1 cellular context compared by ENCODE assay signal in the genomic region with DNA sequence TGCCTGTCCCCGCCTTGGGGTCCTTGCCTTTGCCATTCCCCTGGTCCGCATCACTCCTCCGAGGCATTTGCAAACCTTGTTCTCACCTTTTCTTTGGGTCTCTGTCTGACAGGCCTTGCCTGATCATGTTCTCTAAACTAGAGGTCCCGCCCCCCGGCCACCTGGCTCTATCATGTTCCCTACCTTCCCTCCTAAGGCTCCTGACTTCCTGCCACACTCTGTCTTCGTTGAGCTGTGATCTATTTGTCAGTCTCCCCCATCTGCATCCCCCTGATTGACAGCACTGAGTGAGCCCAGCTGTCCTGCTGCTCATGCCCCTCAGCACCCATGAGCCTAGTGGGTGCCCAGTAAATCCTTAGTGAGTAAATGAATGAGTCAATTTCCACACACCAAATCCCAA.
TF ChIP-seq lines count a peak whose summit lies in the region.

No MANE protein-coding gene starts in this region.

TF ChIP-seq in H1, 55 proteins besides CTCF, POLR2A, EP300 and RAD21:
- TF ChIP-seq SIN3A (conservative IDR thresholded peaks at IDR 0.05 in 1 of 2, IDR thresholded peaks at IDR 0.05 in 1 of 2; ENCODE audit: low read depth in 1 of 2, low read length in 2 of 2), result no peak
- TF ChIP-seq, protein P1, sequence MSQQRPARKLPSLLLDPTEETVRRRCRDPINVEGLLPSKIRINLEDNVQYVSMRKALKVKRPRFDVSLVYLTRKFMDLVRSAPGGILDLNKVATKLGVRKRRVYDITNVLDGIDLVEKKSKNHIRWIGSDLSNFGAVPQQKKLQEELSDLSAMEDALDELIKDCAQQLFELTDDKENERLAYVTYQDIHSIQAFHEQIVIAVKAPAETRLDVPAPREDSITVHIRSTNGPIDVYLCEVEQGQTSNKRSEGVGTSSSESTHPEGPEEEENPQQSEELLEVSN (IDR thresholded peaks at IDR 0.05), result peak; percentile 64; the same call in 1 of the 2 replicates
- TF ChIP-seq SUZ12 (IDR thresholded peaks at IDR 0.05; ENCODE audit: low read length), result no peak
- no peak for TF ChIP-seq TCF12 (IDR thresholded peaks at IDR 0.05; ENCODE audit: low read depth, low read length)
- TF ChIP-seq, protein P2, sequence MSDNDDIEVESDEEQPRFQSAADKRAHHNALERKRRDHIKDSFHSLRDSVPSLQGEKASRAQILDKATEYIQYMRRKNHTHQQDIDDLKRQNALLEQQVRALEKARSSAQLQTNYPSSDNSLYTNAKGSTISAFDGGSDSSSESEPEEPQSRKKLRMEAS (IDR thresholded peaks at IDR 0.05), result 0 out of 2 replicates have a peak, but pooled peaks have one; percentile 12
